In the genomic region with DNA sequence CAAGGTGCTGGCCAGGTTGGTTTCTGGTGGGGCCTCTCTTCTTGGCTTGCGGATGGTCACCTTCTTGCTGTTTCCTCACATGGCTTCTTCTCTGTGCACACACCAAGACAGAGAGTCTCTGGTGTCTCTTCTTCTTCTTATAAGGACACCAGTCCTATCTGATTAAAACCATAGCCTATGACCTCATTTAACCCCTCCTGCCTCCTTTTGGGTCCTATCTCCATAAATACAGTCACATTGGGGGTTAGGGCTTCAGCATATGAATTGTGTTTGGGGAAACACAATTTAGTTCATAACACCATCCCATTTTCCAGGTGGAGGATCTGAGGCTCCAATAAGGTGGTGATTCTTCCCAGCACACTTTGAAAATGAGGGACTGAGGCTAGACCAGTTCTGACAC, we compare ENCODE assay signal across 20 cellular contexts.
DNase-seq lines count a peak whose midpoint lies in the region; ATAC-seq, FAIRE-seq and TF ChIP-seq lines count a peak whose summit lies in the region.
"Had no signal": no experiment of that assay in that cellular context is flagged by ENCODE, and none has a peak within 500 bp of the region (broad histone marks: within the 10 kb centered on the region; RNA-seq: fewer than 3 reads in every experiment).

No MANE protein-coding gene starts in this region.

- H3K4me3 ChIP-seq in K562: no peak overlapping the region
- no peak overlapping the region for H3K4me3 ChIP-seq in trophoblast cell (ENCODE audit: low read depth, low read length)
- H3K4me3 ChIP-seq: GM12878, GM23248 had no signal

- peaks cover 38% of the 10 kb centered on the region for H3K4me1 Mint-ChIP-seq in nephron progenitor cell
- H3K4me1 Mint-ChIP-seq: B cell; CD4-positive, CD25-positive, alpha-beta regulatory T cell; CD8-positive, alpha-beta memory T cell had no signal

- DNase-seq in K562 (ENCODE audit: extremely low read depth in 1 of 4, low spot score in 3 of 4) (no peak), nephron progenitor cell (no peak), trophoblast cell (no peak), occipital lobe (lab: John Stamatoyannopoulos, UW) (no peak), GM13976 (ENCODE audit: low spot score) (no peak)
- no peak for DNase-seq in stimulated activated CD4-positive, alpha-beta T cell treated with anti-CD3 and anti-CD28 coated beads, Interleukin-2, amount 100 ng/mL, for 24 hours
- DNase-seq: C1 segment of cervical spinal cord; CD4-positive, CD25-positive, alpha-beta regulatory T cell; CD8-positive, alpha-beta memory T cell; COR-L47; DMS 273 treated with DMSO at 0.1 percent for 48 hours; DMS53; DND-41; EL; GM23248; HCEC 1CT had no signal

- H2BK5ac ChIP-seq in trophoblast cell (ENCODE audit: low read depth, low read length, poor library complexity): peak overlapping the region; percentile 7

- H3K18ac ChIP-seq in trophoblast cell (ENCODE audit: low read length): peak overlapping the region; percentile 78

- H3K4me3 Mint-ChIP-seq in nephron progenitor cell: no peak overlapping the region
- H3K4me3 Mint-ChIP-seq: B cell; CD4-positive, CD25-positive, alpha-beta regulatory T cell; CD8-positive, alpha-beta memory T cell had no signal

- H3K27ac ChIP-seq in K562 (ENCODE audit: extremely low read depth, low read depth, low read length) (no peak overlapping the region), trophoblast cell (ENCODE audit: low read depth, low read length) (no peak overlapping the region)
- H3K27ac ChIP-seq: GM23248 had no signal

- peaks cover 17% of the 10 kb centered on the region for H3K9me3 Mint-ChIP-seq in nephron progenitor cell

- intact Hi-C loops in K562 (cut with micrococcal nuclease): no loop called here

- H3K9ac ChIP-seq in K562 (ENCODE audit: insufficient read depth in 1 of 2, low read depth in 2 of 2, low read length in 2 of 2) (no peak overlapping the region), trophoblast cell (ENCODE audit: low read length) (no peak overlapping the region)
- H3K9ac ChIP-seq: GM23248 had no signal

- no peaks in the 10 kb centered on the region for H4K20me1 ChIP-seq in K562 (replicated peaks; ENCODE audit: control insufficient read depth, insufficient read depth, low read length)

- peak overlapping the region; percentile 70 for H2BK12ac ChIP-seq in trophoblast cell (ENCODE audit: low read length)

- peak overlapping the region; percentile 76 for H3K14ac ChIP-seq in trophoblast cell (ENCODE audit: low read length)

- H3K9me1 ChIP-seq in K562 (ENCODE audit: control insufficient read depth, insufficient read depth, low read length): no peaks in the 10 kb centered on the region

- H3K79me2 ChIP-seq in K562 (ENCODE audit: control insufficient read depth, insufficient read depth, low read length): no peaks in the 10 kb centered on the region
- no peaks in the 10 kb centered on the region for H3K79me2 ChIP-seq in trophoblast cell (ENCODE audit: control insufficient read depth, insufficient read depth, low read length, poor library complexity)

- no TSS peak for BruUV-seq in K562 (replicated peaks; lab: Mats Ljungman, UMichigan)

- POLR2A ChIA-PET in K562 (lab: Yijun Ruan, JAX): interaction anchor here (1.0 kb wide), 2 partner anchors 9 to 15 kb away, joined by 3 to 4 read pairs; no protein-coding TSS in a partner anchor

- H4K12ac ChIP-seq in trophoblast cell (ENCODE audit: low read depth, low read length): no peak overlapping the region

- H4K8ac ChIP-seq in trophoblast cell (ENCODE audit: low read depth, low read length): no peak overlapping the region

- peak overlapping the region; percentile 29 for H4K91ac ChIP-seq in trophoblast cell (ENCODE audit: low read depth, low read length)

- H2BK120ac ChIP-seq in trophoblast cell (ENCODE audit: insufficient read depth, low read length, poor library complexity): no peak overlapping the region

- H3K36me3 Mint-ChIP-seq in nephron progenitor cell (ENCODE audit: low read depth): peaks cover 4% of the 10 kb centered on the region
- H3K36me3 Mint-ChIP-seq: CD4-positive, CD25-positive, alpha-beta regulatory T cell had no signal

- H2AFZ ChIP-seq in K562 (ENCODE audit: low read depth, low read length) (no peak overlapping the region), trophoblast cell (ENCODE audit: insufficient read depth, low read length, poor library complexity) (no peak overlapping the region)
- H2AFZ ChIP-seq: GM23248 had no signal

- TF ChIP-seq POLR2A in K562 (conservative IDR thresholded peaks at IDR 0.05): no peak

- H3K4ac ChIP-seq in trophoblast cell (ENCODE audit: low read depth, low read length): no peak overlapping the region

- FAIRE-seq in K562 (lab: Jason Lieb, UNC): no peak
- FAIRE-seq: GM12878, GM19239, H54 had no signal

- H3K36me3 ChIP-seq in K562 (ENCODE audit: control insufficient read depth, insufficient read depth, low read length) (no peaks in the 10 kb centered on the region), trophoblast cell (ENCODE audit: control insufficient read depth in 1 of 2, insufficient read depth in 2 of 2, low read length in 2 of 2) (no peaks in the 10 kb centered on the region)

- peak overlapping the region; percentile 63 for H3K27ac Mint-ChIP-seq in nephron progenitor cell
- H3K27ac Mint-ChIP-seq: B cell; CD4-positive, CD25-positive, alpha-beta regulatory T cell; CD8-positive, alpha-beta memory T cell had no signal

- H3K4me1 ChIP-seq in K562 (replicated peaks in 1 of 2; ENCODE audit: control insufficient read depth in 2 of 2, insufficient read depth in 2 of 2, low read length in 2 of 2): peaks cover 0 to 4% of the 10 kb centered on the region in 2 experiments; a peak in 4 of 5 replicates
- H3K4me1 ChIP-seq in trophoblast cell (ENCODE audit: control insufficient read depth in 1 of 2, insufficient read depth in 2 of 2, low read length in 2 of 2): peaks cover 15 to 16% of the 10 kb centered on the region in 2 experiments

- H3K23ac ChIP-seq in trophoblast cell (ENCODE audit: low read length): no peak overlapping the region

- no peak overlapping the region for H3K4me2 ChIP-seq in K562 (ENCODE audit: insufficient read depth, low read length)
- H3K4me2 ChIP-seq in trophoblast cell (ENCODE audit: low read length): no peak overlapping the region

- no peaks in the 10 kb centered on the region; a peak in 2 of 5 replicates for H3K27me3 ChIP-seq in K562 (ENCODE audit: control insufficient read depth in 2 of 2, insufficient read depth in 2 of 2, low read length in 2 of 2)
- no peaks in the 10 kb centered on the region for H3K27me3 ChIP-seq in trophoblast cell (ENCODE audit: insufficient read depth, low read length)

- H3K9me3 ChIP-seq in K562 (replicated peaks; ENCODE audit: control insufficient read depth, insufficient read depth, low read depth, low read length) (no peaks in the 10 kb centered on the region), trophoblast cell (ENCODE audit: insufficient read depth, low read depth, low read length) (peaks cover 1% of the 10 kb centered on the region)

- peaks cover 2% of the 10 kb centered on the region for H3K27me3 Mint-ChIP-seq in nephron progenitor cell (ENCODE audit: low read depth, poor library complexity)

- TF ChIP-seq RAD21 in K562 (CRISPR knock-in tag; conservative IDR thresholded peaks at IDR 0.05 in 1 of 2, IDR thresholded peaks at IDR 0.05 in 1 of 2): no peak

- no peak for TF ChIP-seq EP300 in K562 (IDR thresholded peaks at IDR 0.05; ENCODE audit: low read length)

- TF ChIP-seq CTCF in K562 (IDR thresholded peaks at IDR 0.05 in 2 of 3, conservative IDR thresholded peaks at IDR 0.05 in 1 of 3; ENCODE audit: insufficient read depth in 2 of 3, low read depth in 1 of 3, low read length in 3 of 3): no peak
- TF ChIP-seq CTCF in nephron progenitor cell (IDR thresholded peaks at IDR 0.05): no peak
- no peak for TF ChIP-seq CTCF in GM13976 (IDR thresholded peaks at IDR 0.05; ENCODE audit: borderline replicate concordance, control extremely low read depth, extremely low read depth, insufficient read depth, missing control alignments)

- CTCF ChIA-PET in K562 (lab: Yijun Ruan, JAX; ENCODE audit: low intra/inter-chr PET ratio): no interaction called here

- peak overlapping the region; percentile 38 for H2AK5ac ChIP-seq in trophoblast cell (ENCODE audit: low read length)

- no peak for ATAC-seq in K562
- ATAC-seq: GM12878 had no signal

- in situ Hi-C loops in K562 (cut with MboI) (no loop called here), GM13976 (cut with MboI; ENCODE audit: low sequenced_read_pairs, unreplicated experiment) (no loop called here)

- 100% methylated on average over 1 of the region's 1 CpG for WGBS in K562 (ENCODE audit: insufficient coverage, low coverage, missing lambda C conversion rate)
- WGBS in trophoblast cell (ENCODE audit: extremely low coverage, insufficient coverage, insufficient read length): no CpG with 5 or more reads among the region's 1 CpG

- H3K79me1 ChIP-seq in trophoblast cell (ENCODE audit: low read length): peaks cover 21% of the 10 kb centered on the region

TF ChIP-seq in K562, 482 proteins besides CTCF, POLR2A, EP300 and RAD21:
- TF ChIP-seq NELFE (IDR thresholded peaks at IDR 0.05; ENCODE audit: insufficient read depth, insufficient read length) (no peak), ATF7 (IDR thresholded peaks at IDR 0.05) (peak; percentile 69), NFIC (IDR thresholded peaks at IDR 0.05) (no peak), JUND (IDR thresholded peaks at IDR 0.05; ENCODE audit: borderline replicate concordance, low read depth, low read length) (no peak), JUND (tag; IDR thresholded peaks at IDR 0.05; ENCODE audit: borderline replicate concordance, low read depth, low read length) (peak; percentile 63; the same call in 2 of the 3 replicates)
